Comparison of ENCODE assay signal across 19 cellular contexts in the genomic region with DNA sequence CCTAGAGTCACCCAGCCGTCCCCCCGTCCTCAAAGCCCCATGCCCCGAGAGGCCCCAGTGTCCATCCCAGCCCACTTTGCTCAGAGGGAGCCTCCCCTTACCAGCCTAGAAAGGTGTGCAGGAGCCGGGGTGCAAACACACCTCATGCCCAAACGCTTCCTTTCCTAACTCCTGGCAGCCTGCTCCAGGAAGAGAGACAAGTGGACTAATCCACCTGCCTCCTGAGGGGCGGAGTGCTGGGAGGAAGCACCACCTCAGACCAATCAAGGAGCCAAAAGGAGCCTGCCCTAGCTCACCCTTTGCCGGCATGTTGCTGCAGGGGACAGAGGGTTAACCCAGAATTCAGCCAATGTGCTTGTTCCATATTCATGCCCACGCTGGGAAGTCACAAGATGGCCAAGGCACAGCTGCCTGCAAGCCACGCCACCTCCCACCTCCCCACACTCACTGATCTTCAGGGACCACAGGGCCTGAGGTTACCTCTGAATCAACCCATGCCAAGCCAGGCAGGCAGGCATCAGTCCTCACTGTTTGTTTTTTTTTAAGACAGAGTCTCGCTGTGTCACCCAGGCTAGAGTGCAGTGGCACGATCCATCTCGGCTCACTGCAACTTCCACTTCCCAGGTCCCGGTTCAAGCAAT. TPM values are rescaled to one million over a fixed set of nuclear protein-coding genes. Genes with fewer than 3 reads are reported as not detected.
DNase-seq lines count a peak whose midpoint lies in the region; ATAC-seq and TF ChIP-seq lines count a peak whose summit lies in the region.
"Had no signal": no experiment of that assay in that cellular context is flagged by ENCODE, and none has a peak within 500 bp of the region (broad histone marks: within the 10 kb centered on the region; RNA-seq: fewer than 3 reads in every experiment).

No MANE protein-coding gene starts in this region.

- 82 to 89% methylated on average over 12 to 13 of the region's 13 CpGs for WGBS in testis, 2 donors

- TF ChIP-seq POLR2A in testis (IDR thresholded peaks at IDR 0.05) = no peak

- no peak overlapping the region for H3K4me3 Mint-ChIP-seq in stimulated activated naive CD8-positive, alpha-beta T cell treated with anti-CD3 and anti-CD28 coated beads, Interleukin-15, amount 100 ng/mL, for 72 hours
- H3K4me3 Mint-ChIP-seq: CD4-positive, alpha-beta memory T cell; memory B cell had no signal

- H3K9ac ChIP-seq in duodenal mucosa (ENCODE audit: low read depth in 1 of 2, low read length in 2 of 2) = peak overlapping the region; percentile 58 to 79
- H3K9ac ChIP-seq: KMS-11 had no signal

- H3K27ac ChIP-seq in C4-2B (peak overlapping the region; percentile 85), duodenal mucosa (ENCODE audit: low read depth, low read length) (peak overlapping the region; percentile 68), testis (no peak overlapping the region)
- H3K27ac ChIP-seq: KMS-11, right atrium auricular region, uterus had no signal

- intact Hi-C loops in testis (cut with DNase I; ENCODE audit: low total_unique reads) = no loop called here

- no peak for ATAC-seq in stimulated activated naive CD8-positive, alpha-beta T cell treated with anti-CD3 and anti-CD28 coated beads, Interleukin-15, amount 100 ng/mL, for 72 hours

- no peaks in the 10 kb centered on the region for H3K9me3 ChIP-seq in duodenal mucosa (ENCODE audit: control insufficient read depth in 1 of 2, low read length in 2 of 2)
- no peaks in the 10 kb centered on the region for H3K9me3 ChIP-seq in testis
- H3K9me3 ChIP-seq: HAP-1, right atrium auricular region, uterus had no signal

- peaks cover 17% of the 10 kb centered on the region for H3K27me3 Mint-ChIP-seq in stimulated activated naive CD8-positive, alpha-beta T cell treated with anti-CD3 and anti-CD28 coated beads, Interleukin-15, amount 100 ng/mL, for 72 hours

- no peaks in the 10 kb centered on the region for H3K4me1 Mint-ChIP-seq in stimulated activated naive CD8-positive, alpha-beta T cell treated with anti-CD3 and anti-CD28 coated beads, Interleukin-15, amount 100 ng/mL, for 72 hours
- H3K4me1 Mint-ChIP-seq: CD4-positive, alpha-beta memory T cell had no signal

- H3K36me3 ChIP-seq in duodenal mucosa (ENCODE audit: control insufficient read depth in 1 of 2, insufficient read depth in 2 of 2, low read length in 2 of 2) (peaks cover 5 to 6% of the 10 kb centered on the region in 2 donors), testis (ENCODE audit: low read depth, missing control alignments) (no peaks in the 10 kb centered on the region)
- H3K36me3 ChIP-seq: HAP-1, right atrium auricular region, uterus had no signal

- H3K27me3 ChIP-seq in duodenal mucosa (ENCODE audit: control insufficient read depth in 1 of 2, insufficient read depth in 2 of 2, low read length in 2 of 2) (no peaks in the 10 kb centered on the region), testis (no peaks in the 10 kb centered on the region)
- H3K27me3 ChIP-seq: right atrium auricular region, uterus had no signal

- H3K4me1 ChIP-seq in duodenal mucosa (ENCODE audit: control insufficient read depth in 1 of 2, insufficient read depth in 2 of 2, low read length in 2 of 2) = peaks cover 52 to 57% of the 10 kb centered on the region in 2 donors
- peaks cover 28% of the 10 kb centered on the region for H3K4me1 ChIP-seq in testis
- H3K4me1 ChIP-seq: HAP-1 had no signal

- no peaks in the 10 kb centered on the region for H3K9me3 Mint-ChIP-seq in stimulated activated naive CD8-positive, alpha-beta T cell treated with anti-CD3 and anti-CD28 coated beads, Interleukin-15, amount 100 ng/mL, for 72 hours
- H3K9me3 Mint-ChIP-seq: CD4-positive, alpha-beta memory T cell; memory B cell had no signal

- DNase-seq in NCI-H187 treated with DMSO at 0.1 percent for 48 hours (lab: John Stamatoyannopoulos, UW) (peak; percentile 55), myocyte (ENCODE audit: low read depth) (peak; percentile 71), CD1c-positive myeloid dendritic cell (ENCODE audit: extremely low spot score) (no peak), cerebellar nuclear complex (lab: John Stamatoyannopoulos, UW) (no peak), testis (no peak)
- DNase-seq in stimulated activated naive CD8-positive, alpha-beta T cell treated with anti-CD3 and anti-CD28 coated beads, Interleukin-15, amount 100 ng/mL, for 72 hours = no peak
- DNase-seq: activated naive CD4-positive, alpha-beta T cell; anterior cingulate cortex; CD4-positive, alpha-beta memory T cell; islet precursor cell; NCI-H1105; stimulated activated naive CD4-positive, alpha-beta T cell; uterus had no signal

- TF ChIP-seq CTCF in C4-2B (conservative IDR thresholded peaks at IDR 0.05) (no peak), testis (IDR thresholded peaks at IDR 0.05) (no peak)

- H3K4me3 ChIP-seq in duodenal mucosa (ENCODE audit: low read depth in 1 of 2, low read length in 2 of 2) (peak overlapping the region; percentile 63 to 71), testis (no peak overlapping the region)
- H3K4me3 ChIP-seq: HAP-1, right atrium auricular region, uterus had no signal

- H3K27ac Mint-ChIP-seq in stimulated activated naive CD8-positive, alpha-beta T cell treated with anti-CD3 and anti-CD28 coated beads, Interleukin-15, amount 100 ng/mL, for 72 hours = no peak overlapping the region
- H3K27ac Mint-ChIP-seq: CD4-positive, alpha-beta memory T cell; memory B cell had no signal

RNA-seq across cellular contexts. Expression of a gene that starts 27.8 kb away (rescaled TPM):
- 16.7 and 18.7 TPM in 2 replicates for total RNA-seq in myocyte
- 15.6 TPM for polyA plus RNA-seq in myocyte (2012)
- 10 to 100 TPM in 1 of 2 donors, 1 to 10 TPM in 1; 5.9 to 14.7 TPM for total RNA-seq in testis
- 10.0 TPM for polyA plus RNA-seq in testis (ENCODE audit: insufficient read depth, low read depth, low replicate concordance)

Comparison
In these comparisons a context has a peak if more than half of its experiments do, and no peak if none do; other contexts are left out.
1. H3K27ac ChIP-seq: peak in C4-2B (single experiment) and duodenal mucosa (single experiment); none in testis (0 of 2).
2. DNase-seq: peak in NCI-H187 treated with DMSO at 0.1 percent for 48 hours (single experiment) and myocyte (single experiment); none in stimulated activated naive CD8-positive, alpha-beta T cell treated with anti-CD3 and anti-CD28 coated beads, Interleukin-15, amount 100 ng/mL, for 72 hours (0 of 2), CD1c-positive myeloid dendritic cell (single experiment), cerebellar nuclear complex (0 of 2) and testis (single experiment).
3. H3K4me3 ChIP-seq: peak in duodenal mucosa (2 of 2); none in testis (0 of 2).